Comparison of ENCODE assay signal across 12 cellular contexts in the genomic region with DNA sequence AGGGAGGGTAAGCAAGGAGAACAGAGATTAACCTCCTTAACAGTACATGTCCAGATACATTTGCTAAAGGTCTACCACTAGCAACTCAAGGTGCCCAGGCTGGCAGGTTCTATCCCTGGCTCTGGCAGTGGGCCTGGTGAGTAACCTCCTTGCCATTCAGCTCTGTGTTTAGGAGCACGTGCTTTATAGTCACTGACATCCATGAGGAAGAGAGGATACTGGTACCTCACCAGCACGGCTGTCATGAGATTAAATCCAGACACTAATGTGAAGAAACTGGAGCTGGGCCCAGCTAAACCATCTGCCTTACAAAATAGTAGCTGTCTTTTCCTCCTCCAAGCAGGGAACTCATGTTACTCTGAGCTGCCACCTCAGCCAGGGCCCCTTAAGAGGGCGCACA. TPM values are rescaled to one million over a fixed set of nuclear protein-coding genes. Genes with fewer than 3 reads are reported as not detected.
DNase-seq lines count a peak whose midpoint lies in the region; TF ChIP-seq lines count a peak whose summit lies in the region.
"Had no signal": no experiment of that assay in that cellular context is flagged by ENCODE, and none has a peak within 500 bp of the region (broad histone marks: within the 10 kb centered on the region; RNA-seq: fewer than 3 reads in every experiment).

No MANE protein-coding gene starts in this region.

- H3K4me1 ChIP-seq in osteoblast (ENCODE audit: insufficient read depth, low read length) (peaks cover 17% of the 10 kb centered on the region), HAP-1 (peaks cover 9% of the 10 kb centered on the region)

- no peak for TF ChIP-seq CTCF in osteoblast (IDR thresholded peaks at IDR 0.05; ENCODE audit: extremely low read depth, low read depth, low read length)

- peak overlapping the region; percentile 36 for H2AFZ ChIP-seq in osteoblast (ENCODE audit: low read length)

- H3K9me3 ChIP-seq in osteoblast (ENCODE audit: low read depth, low read length) (no peaks in the 10 kb centered on the region), HAP-1 (no peaks in the 10 kb centered on the region)

- H3K4me2 ChIP-seq in osteoblast (ENCODE audit: insufficient read depth, low read length): no peak overlapping the region

- in situ Hi-C loops in HAP-1 (cut with MboI; ENCODE audit: low sequenced_read_pairs): no loop called here

- H3K79me2 ChIP-seq in osteoblast (ENCODE audit: insufficient read depth, low read length): peaks cover 16% of the 10 kb centered on the region

- peak overlapping the region; percentile 36 for H3K27ac ChIP-seq in osteoblast (ENCODE audit: low read depth, low read length)
- H3K27ac ChIP-seq: VCaP had no signal

- H3K4me3 ChIP-seq in osteoblast (ENCODE audit: insufficient read depth, low read length) (no peak overlapping the region), HAP-1 (no peak overlapping the region)

- peak; percentile 3 for DNase-seq in Ammon's horn (ENCODE audit: low spot score)
- peak; percentile 53 for DNase-seq in LHCN-M2 (ENCODE audit: low read depth)
- peak; percentile 74 for DNase-seq in dermis blood vessel endothelial cell
- DNase-seq in osteoblast (ENCODE audit: insufficient read length, low spot score, missing footprints): no peak
- DNase-seq in HAP-1 (ENCODE audit: low spot score in 2 of 2): no peak
- DNase-seq in HPDE6-E6E7 (ENCODE audit: extremely low spot score): no peak
- DNase-seq in KG1 (lab: John Stamatoyannopoulos, UW): no peak
- no peak for DNase-seq in activated CD4-positive, alpha-beta T cell treated with anti-CD3 and anti-CD28 coated beads, Interleukin-2, amount 50 U/mL, for 1 hour
- DNase-seq: CD4-positive, CD25-positive, alpha-beta regulatory T cell; Karpas-422; nephron progenitor cell had no signal

- H3K36me3 ChIP-seq in osteoblast (ENCODE audit: insufficient read depth, low read length): no peaks in the 10 kb centered on the region
- H3K36me3 ChIP-seq in HAP-1 (replicated peaks): no peaks in the 10 kb centered on the region

- H3K27me3 ChIP-seq in osteoblast (ENCODE audit: insufficient read depth, low read length): no peaks in the 10 kb centered on the region
- H3K27me3 ChIP-seq in HAP-1 (ENCODE audit: low read depth): no peaks in the 10 kb centered on the region

- H4K20me1 ChIP-seq in osteoblast (ENCODE audit: insufficient read depth, low read length): no peaks in the 10 kb centered on the region

RNA-seq across cellular contexts. Expression of a gene that starts 45.3 kb away (rescaled TPM):
- total RNA-seq in LHCN-M2 (2014; rRNA removed) (1.7 and 4.5 TPM in 2 replicates), dermis blood vessel endothelial cell (6.0 TPM in 2 replicates), osteoblast (3.2 and 3.3 TPM in 2 replicates)
- 1.9 TPM for polyA plus RNA-seq in LHCN-M2 (2012)

RNA-seq across cellular contexts. Expression of a gene that starts 53.5 kb away (rescaled TPM):
- total RNA-seq in LHCN-M2 (2014; rRNA removed) (12.6 and 13.0 TPM in 2 replicates), dermis blood vessel endothelial cell (19.9 and 20.6 TPM in 2 replicates), osteoblast (10.9 and 11.8 TPM in 2 replicates)
- polyA plus RNA-seq in LHCN-M2 (2012): 6.3 TPM

Comparison
In these comparisons a context has a peak if more than half of its experiments do, and no peak if none do; other contexts are left out.
1. DNase-seq: peak in Ammon's horn (single experiment), LHCN-M2 (single experiment) and dermis blood vessel endothelial cell (single experiment); none in osteoblast (single experiment), HAP-1 (0 of 2), HPDE6-E6E7 (single experiment), KG1 (single experiment) and activated CD4-positive, alpha-beta T cell treated with anti-CD3 and anti-CD28 coated beads, Interleukin-2, amount 50 U/mL, for 1 hour (single experiment).